In genomic region chr5:120380644-120381043, GRCh38 we compare ENCODE assay signal across 7 cellular contexts.
"Had no signal": no experiment of that assay in that cellular context is flagged by ENCODE, and none has a peak within 500 bp of the region (broad histone marks: within the 10 kb centered on the region; RNA-seq: fewer than 3 reads in every experiment).

No MANE protein-coding gene starts in this region.

- FAIRE-seq: HTR-8/SVneo had no signal

- H3K9ac ChIP-seq: KMS-11 had no signal

- H3K4me2 ChIP-seq: KMS-11 had no signal

- DNase-seq: Karpas-422, Kasumi-1, KBM-7, KG1 had no signal

- H3K27ac ChIP-seq: HL-60, KMS-11 had no signal
